In genomic region chr2:30808695-30809094, GRCh38 we compare ENCODE assay signal across 36 cellular contexts. TPM values are rescaled to one million over a fixed set of nuclear protein-coding genes. Genes with fewer than 3 reads are reported as not detected.
"Had no signal": no experiment of that assay in that cellular context is flagged by ENCODE, and none has a peak within 500 bp of the region (broad histone marks: within the 10 kb centered on the region; RNA-seq: fewer than 3 reads in every experiment).

No MANE protein-coding gene starts in this region.

- DNase-seq: activated effector memory CD4-positive, alpha-beta T cell treated with anti-CD3 and anti-CD28 coated beads, Interleukin-2, amount 50 U/mL, for 16 hours; activated effector memory CD4-positive, alpha-beta T cell treated with Interleukin-2 at 50 U/mL for 16 hours; activated gamma-delta T cell; activated gamma-delta T cell treated with Interleukin-2 at 50 U/mL for 16 hours; activated naive CD4-positive, alpha-beta T cell; activated naive CD4-positive, alpha-beta T cell treated with anti-CD3 and anti-CD28 coated beads for 36 hours; activated naive CD4-positive, alpha-beta T cell treated with anti-CD3 and anti-CD28 coated beads, Interleukin-2, amount 10 ng/mL, durations not matched to agents 7 days and 5 days; activated naive CD4-positive, alpha-beta T cell treated with anti-CD3 and anti-CD28 coated beads, Interleukin-2, amount 50 U/mL, for 16 hours; activated naive CD4-positive, alpha-beta T cell treated with Interleukin-2 at 50 U/mL for 16 hours; activated naive CD8-positive, alpha-beta T cell treated with anti-CD3 and anti-CD28 coated beads for 36 hours; activated naive CD8-positive, alpha-beta T cell treated with anti-CD3 and anti-CD28 coated beads, Interleukin-2, amount 10 ng/mL, durations not matched to agents 7 days and 5 days; activated naive CD8-positive, alpha-beta T cell treated with anti-CD3 and anti-CD28 coated beads, Interleukin-2, amount 50 U/mL, for 24 hours; activated T-cell treated with anti-CD3 and anti-CD28 coated beads, Interleukin-2, amount 50 U/mL, for 1 hour; activated T-cell treated with anti-CD3 and anti-CD28 coated beads, Interleukin-2, amount 50 U/mL, for 24 hours; activated T-cell treated with anti-CD3 and anti-CD28 coated beads, Interleukin-2, amount 50 U/mL, for 4 hours; activated T-cell treated with anti-CD3 and anti-CD28 coated beads, Interleukin-2, amount 50 U/mL, for 48 hours; activated T-cell treated with anti-CD3 and anti-CD28 coated beads, Interleukin-2, amount 50 U/mL, for 72 hours; adrenal gland; amniotic stem cell; amygdala; anterior cingulate cortex; aorta; brain microvascular endothelial cell; caudate nucleus; central memory CD4-positive, alpha-beta T cell; cerebellar nuclear complex had no signal

- H3K36me3 ChIP-seq: adrenal gland, ascending aorta, brain microvascular endothelial cell, breast epithelium, cardiac muscle cell had no signal

- H3K27ac ChIP-seq: adrenal gland, ascending aorta, brain microvascular endothelial cell, cardiac muscle cell had no signal

- H3K9me3 ChIP-seq: adrenal gland, ascending aorta, breast epithelium had no signal

- FAIRE-seq: astrocyte had no signal

- H3K4me3 ChIP-seq: adrenal gland, ascending aorta, breast epithelium, cardiac muscle cell had no signal

- ATAC-seq: activated naive CD4-positive, alpha-beta T cell treated with anti-CD3 and anti-CD28 coated beads, Interleukin-2, amount 50 U/mL, for 72 hours; activated naive CD8-positive, alpha-beta T cell treated with anti-CD3 and anti-CD28 coated beads, Interleukin-2, amount 50 U/mL, for 24 hours; activated T-cell treated with anti-CD3 and anti-CD28 coated beads, Interleukin-2, amount 50 U/mL, for 4 hours; activated T-cell treated with anti-CD3 and anti-CD28 coated beads, Interleukin-2, amount 50 U/mL, for 72 hours; activated T-helper 17 cell treated with anti-CD3 and anti-CD28 coated beads, Interleukin-2, amount 50 U/mL, for 72 hours had no signal

- H3K4me1 ChIP-seq: adrenal gland, ascending aorta, breast epithelium had no signal

- H3K27me3 ChIP-seq: adrenal gland, ascending aorta, brain microvascular endothelial cell, breast epithelium, cardiac muscle cell had no signal

RNA-seq across cellular contexts. Expression of gene CAPN13, which starts 1.4 kb away (rescaled TPM):
- total RNA-seq: activated naive CD4-positive, alpha-beta T cell treated with anti-CD3 and anti-CD28 coated beads for 36 hours; activated naive CD4-positive, alpha-beta T cell treated with anti-CD3 and anti-CD28 coated beads, Interleukin-2, amount 50 U/mL, for 72 hours; activated naive CD8-positive, alpha-beta T cell treated with anti-CD3 and anti-CD28 coated beads for 36 hours; activated naive CD8-positive, alpha-beta T cell treated with anti-CD3 and anti-CD28 coated beads, Interleukin-2, amount 10 ng/mL, durations not matched to agents 7 days and 5 days; activated T-cell treated with anti-CD3 and anti-CD28 coated beads, Interleukin-2, amount 50 U/mL, for 72 hours; activated T-helper 1 cell treated with anti-CD3 and anti-CD28 coated beads, Interleukin-12 subunit alpha, Interleukin-12 subunit beta, Interleukin-2, Interleukin-4 antibody, amounts not matched to agents 30 ng/mL and 10 ng/mL and 1 ng/mL, durations not matched to agents 14 hours and 24 hours and 36 hours; activated T-helper 17 cell treated with anti-CD3 and anti-CD28 coated beads, Interleukin-2, amount 50 U/mL, for 72 hours; activated T-helper 2 cell treated with anti-CD3 and anti-CD28 coated beads, Interferon-gamma antibody, Interleukin-2, Interleukin-4, amounts not matched to agents 10 μg/mL and 5 μg/mL and 100 μg/mL, durations not matched to agents 14 hours and 24 hours and 36 hours; aorta; ascending aorta; astrocyte; cardiac muscle cell; cardiac septum; chondrocyte had no signal
- polyA plus RNA-seq: cardiac muscle cell had no signal
